Comparison of ENCODE assay signal across 12 cellular contexts in the genomic region with DNA sequence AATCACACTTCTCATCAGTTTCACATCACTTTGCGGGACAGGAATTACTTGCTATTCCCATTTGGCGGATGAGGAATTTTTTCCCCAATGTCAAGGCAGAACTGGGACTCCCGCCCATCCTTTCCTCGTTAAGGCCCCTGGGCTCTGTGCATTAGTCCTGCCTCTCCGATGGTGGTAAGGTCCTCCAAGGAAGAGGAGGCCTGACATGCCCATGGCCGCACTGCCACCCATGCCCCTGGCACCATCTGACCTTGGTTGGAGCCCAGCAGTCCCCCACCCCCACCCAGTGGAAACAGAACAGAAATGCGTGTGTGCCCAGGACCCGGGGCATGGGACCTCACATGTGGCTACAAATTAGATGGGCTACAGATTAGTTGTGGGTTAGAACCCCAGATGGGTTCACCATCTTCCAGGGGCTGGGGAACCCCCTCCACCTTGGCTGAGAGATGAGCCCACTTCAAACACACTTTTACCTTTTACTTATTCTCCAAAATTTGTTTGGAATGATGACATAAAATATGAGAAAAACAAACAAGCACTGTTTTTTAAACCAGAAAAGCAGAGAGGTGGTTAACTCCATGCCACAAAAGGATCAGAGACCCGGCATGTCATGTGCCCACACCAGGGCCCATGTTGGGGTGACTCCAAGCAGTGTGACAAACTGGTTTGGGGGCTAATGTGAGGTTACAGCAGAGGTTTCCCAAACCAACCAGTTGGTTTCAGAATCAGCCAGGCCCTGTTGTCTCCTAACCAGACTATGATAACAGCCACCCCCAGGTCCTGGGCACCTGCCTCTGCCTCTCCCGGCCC. TPM values are rescaled to one million over a fixed set of nuclear protein-coding genes. Genes with fewer than 3 reads are reported as not detected.
A peak's percentile ranks its signal among the peaks of the same experiment; 100 is the strongest.
DNase-seq lines count a peak whose midpoint lies in the region; ATAC-seq and TF ChIP-seq lines count a peak whose summit lies in the region.
"Had no signal": no experiment of that assay in that cellular context is flagged by ENCODE, and none has a peak within 500 bp of the region (broad histone marks: within the 10 kb centered on the region; RNA-seq: fewer than 3 reads in every experiment).

No MANE protein-coding gene starts in this region.

- CTCF ChIA-PET in CD8-positive, alpha-beta T cell (lab: Charles Lee), result interaction anchor here (1.0 to 22.6 kb wide), 5 partner anchors 9 to 47 kb away, joined by 3 to 775 read pairs (median 4); a partner anchor contains a TSS

- H3K4me1 Mint-ChIP-seq in CD8-positive, alpha-beta T cell (ENCODE audit: low read depth), result peaks cover 86% of the 10 kb centered on the region
- peaks cover 73% of the 10 kb centered on the region for H3K4me1 Mint-ChIP-seq in activated T-cell treated with anti-CD3 and anti-CD28 coated beads, Interleukin-2, amount 50 U/mL, for 4 hours (ENCODE audit: low read depth)
- H3K4me1 Mint-ChIP-seq in naive thymus-derived CD8-positive, alpha-beta T cell, result peaks cover 50 to 88% (median 80%) of the 10 kb centered on the region in 4 donors

- H3K4me1 ChIP-seq in CD8-positive, alpha-beta T cell (ENCODE audit: insufficient read depth, low read length), result peaks cover 70% of the 10 kb centered on the region
- H3K4me1 ChIP-seq in adrenal gland (replicated peaks in 1 of 2) (no peaks in the 10 kb centered on the region), esophagus squamous epithelium (peaks cover 0 to 5% (median 0%) of the 10 kb centered on the region in 3 donors)
- H3K4me1 ChIP-seq: esophagus muscularis mucosa had no signal

- peaks cover 4% of the 10 kb centered on the region for H3K9me3 Mint-ChIP-seq in CD8-positive, alpha-beta T cell
- peaks cover 6% of the 10 kb centered on the region for H3K9me3 Mint-ChIP-seq in activated T-cell treated with anti-CD3 and anti-CD28 coated beads, Interleukin-2, amount 50 U/mL, for 4 hours
- H3K9me3 Mint-ChIP-seq in naive thymus-derived CD8-positive, alpha-beta T cell, result peaks cover 0 to 5% (median 0%) of the 10 kb centered on the region in 9 donors

- H3K9me3 ChIP-seq in CD8-positive, alpha-beta T cell (ENCODE audit: low read length), result no peaks in the 10 kb centered on the region
- H3K9me3 ChIP-seq in adrenal gland (replicated peaks in 1 of 3) (no peaks in the 10 kb centered on the region), esophagus squamous epithelium (no peaks in the 10 kb centered on the region)

- intact Hi-C loops in CD8-positive, alpha-beta T cell (cut with DNase I, micrococcal nuclease), result loop anchor here (1.0 kb wide), 2 partner anchors 10 to 11 kb away; a partner anchor contains a TSS
- intact Hi-C loops in adrenal gland (cut with DNase I) (no loop called here), esophagus squamous epithelium (cut with DNase I) (no loop called here)

- no peak overlapping the region for H3K4me3 ChIP-seq in CD8-positive, alpha-beta T cell (ENCODE audit: low read depth, low read length)
- no peak overlapping the region for H3K4me3 ChIP-seq in adrenal gland
- no peak overlapping the region for H3K4me3 ChIP-seq in esophagus squamous epithelium
- H3K4me3 ChIP-seq: esophagus muscularis mucosa had no signal

- TF ChIP-seq POLR2A in adrenal gland (IDR thresholded peaks at IDR 0.05), result no peak
- TF ChIP-seq POLR2A in esophagus squamous epithelium (IDR thresholded peaks at IDR 0.05), result no peak

- no peak for TF ChIP-seq CTCF in CD8-positive, alpha-beta T cell (IDR thresholded peaks at IDR 0.05)
- TF ChIP-seq CTCF in GM20000 (IDR thresholded peaks at IDR 0.05; ENCODE audit: extremely low read depth, missing control alignments) (no peak), adrenal gland (IDR thresholded peaks at IDR 0.05) (no peak), esophagus squamous epithelium (IDR thresholded peaks at IDR 0.05) (no peak)

- H3K4me3 Mint-ChIP-seq in CD8-positive, alpha-beta T cell, result peak overlapping the region; percentile 55
- peak overlapping the region; percentile 74 for H3K4me3 Mint-ChIP-seq in activated T-cell treated with anti-CD3 and anti-CD28 coated beads, Interleukin-2, amount 50 U/mL, for 4 hours
- H3K4me3 Mint-ChIP-seq in naive thymus-derived CD8-positive, alpha-beta T cell, result peak overlapping the region in 8 of 10 donors; percentile 36 to 79 (median 68)

- H3K36me3 Mint-ChIP-seq in CD8-positive, alpha-beta T cell, result no peaks in the 10 kb centered on the region
- no peaks in the 10 kb centered on the region for H3K36me3 Mint-ChIP-seq in activated T-cell treated with anti-CD3 and anti-CD28 coated beads, Interleukin-2, amount 50 U/mL, for 4 hours (ENCODE audit: insufficient read depth)
- H3K36me3 Mint-ChIP-seq in naive thymus-derived CD8-positive, alpha-beta T cell, result no peaks in the 10 kb centered on the region

- DNase-seq in CD8-positive, alpha-beta T cell, result peak in 3 of 7 experiments; percentile 14 to 77 (median 64)
- DNase-seq in GM20000 (ENCODE audit: low spot score) (peak; percentile 22), adrenal gland (no peak), esophagus squamous epithelium (lab: John Stamatoyannopoulos, UW) (no peak), NCI-H1436 treated with DMSO at 0.1 percent for 48 hours (lab: John Stamatoyannopoulos, UW) (no peak), NCI-H446 treated with DMSO at 0.1 percent for 48 hours (lab: John Stamatoyannopoulos, UW) (no peak)
- no peak for DNase-seq in activated T-cell treated with anti-CD3 and anti-CD28 coated beads, Interleukin-2, amount 50 U/mL, for 4 hours
- peak in 7 of 10 donors; percentile 35 to 57 (median 49) for DNase-seq in naive thymus-derived CD8-positive, alpha-beta T cell
- DNase-seq: NCI-H510A had no signal

- H3K36me3 ChIP-seq in CD8-positive, alpha-beta T cell (ENCODE audit: insufficient read depth, low read length), result no peaks in the 10 kb centered on the region
- H3K36me3 ChIP-seq in adrenal gland (replicated peaks in 1 of 2) (no peaks in the 10 kb centered on the region), esophagus squamous epithelium (no peaks in the 10 kb centered on the region)
- H3K36me3 ChIP-seq: esophagus muscularis mucosa had no signal

- H3K27ac Mint-ChIP-seq in CD8-positive, alpha-beta T cell, result peak overlapping the region; percentile 92
- H3K27ac Mint-ChIP-seq in naive thymus-derived CD8-positive, alpha-beta T cell, result peak overlapping the region; percentile 81 to 93 (median 88)

- H3K27me3 Mint-ChIP-seq in CD8-positive, alpha-beta T cell (ENCODE audit: low read depth), result no peaks in the 10 kb centered on the region
- no peaks in the 10 kb centered on the region for H3K27me3 Mint-ChIP-seq in activated T-cell treated with anti-CD3 and anti-CD28 coated beads, Interleukin-2, amount 50 U/mL, for 4 hours (ENCODE audit: low read depth)
- no peaks in the 10 kb centered on the region for H3K27me3 Mint-ChIP-seq in naive thymus-derived CD8-positive, alpha-beta T cell

- POLR2A ChIA-PET in CD8-positive, alpha-beta T cell (lab: Charles Lee), result interaction anchor here (0.7 to 4.2 kb wide), 2 partner anchors 11 to 52 kb away, joined by 3 to 70 read pairs; a partner anchor contains a TSS
- POLR2A ChIA-PET in naive thymus-derived CD8-positive, alpha-beta T cell (lab: Charles Lee), result interaction anchor here (0.7 to 15.0 kb wide), 3 partner anchors 8 to 104 kb away, joined by 3 to 373 read pairs (median 4); a partner anchor contains a TSS

- no peak overlapping the region for H3K27ac ChIP-seq in CD8-positive, alpha-beta T cell (ENCODE audit: low read depth, low read length)
- H3K27ac ChIP-seq in adrenal gland (no peak overlapping the region), esophagus squamous epithelium (no peak overlapping the region)
- H3K27ac ChIP-seq: esophagus muscularis mucosa had no signal

- H3K27me3 ChIP-seq in CD8-positive, alpha-beta T cell (ENCODE audit: insufficient read depth, low read length), result no peaks in the 10 kb centered on the region
- H3K27me3 ChIP-seq in adrenal gland, result no peaks in the 10 kb centered on the region
- peaks cover 0 to 23% (median 0%) of the 10 kb centered on the region in 4 donors for H3K27me3 ChIP-seq in esophagus squamous epithelium

- peak; percentile 48 for ATAC-seq in CD8-positive, alpha-beta T cell
- peak; percentile 54 to 55 for ATAC-seq in activated T-cell treated with anti-CD3 and anti-CD28 coated beads, Interleukin-2, amount 50 U/mL, for 4 hours
- ATAC-seq in naive thymus-derived CD8-positive, alpha-beta T cell, result peak; percentile 45 to 56
- ATAC-seq: Right ventricle myocardium inferior had no signal

- WGBS in adrenal gland, 4 donors, result 87 to 89% (median 89%) methylated on average over 10 of the region's 10 CpGs
- WGBS in esophagus squamous epithelium, 2 donors, result 67 to 83% methylated on average over 6 to 7 of the region's 10 CpGs

RNA-seq across cellular contexts. Expression of a gene that starts 11.0 kb away (rescaled TPM):
- 1,000 to 10,000 TPM; 1,304 to 1,350 TPM for total RNA-seq in CD8-positive, alpha-beta T cell
- total RNA-seq in activated T-cell treated with anti-CD3 and anti-CD28 coated beads, Interleukin-2, amount 50 U/mL, for 4 hours, result 100 to 1,000 TPM; 365 to 525 (median 419) TPM
- total RNA-seq in naive thymus-derived CD8-positive, alpha-beta T cell, result 10 to 100 TPM; 31.5 to 36.5 TPM
- polyA plus RNA-seq in naive thymus-derived CD8-positive, alpha-beta T cell, result 100 to 1,000 TPM in 1 of 3 donors, 10 to 100 TPM in 2; 24.3 to 459 (median 60.7) TPM
- total RNA-seq in adrenal gland (1 to 10 TPM in 7 of 8 donors, under 1 TPM in 1; 0.97 to 4.7 (median 2.3) TPM), esophagus squamous epithelium (10 to 100 TPM in 1 of 4 donors, 1 to 10 TPM in 3; 1.5 to 10.3 (median 5.6) TPM)
- polyA plus RNA-seq in adrenal gland, result 1 to 10 TPM in 2 of 3 donors, under 1 TPM in 1; 0.48 to 2.4 (median 1.9) TPM

RNA-seq across cellular contexts. Expression of a gene that starts 17.9 kb away (rescaled TPM):
- 10 to 100 TPM; 16.6 to 17.5 TPM for total RNA-seq in CD8-positive, alpha-beta T cell
- 1 to 10 TPM; 2.3 to 3.0 (median 2.8) TPM for total RNA-seq in activated T-cell treated with anti-CD3 and anti-CD28 coated beads, Interleukin-2, amount 50 U/mL, for 4 hours
- 1 to 10 TPM; 5.3 to 6.8 TPM for total RNA-seq in naive thymus-derived CD8-positive, alpha-beta T cell
- polyA plus RNA-seq in naive thymus-derived CD8-positive, alpha-beta T cell, result under 1 TPM in 2 of 3 donors, not detected in 1; 0.50 to 0.64 TPM
- total RNA-seq in adrenal gland, result not detected
- not detected for polyA plus RNA-seq in adrenal gland
- under 1 TPM in 2 of 4 donors, not detected in 2; 0.30 to 0.53 TPM for total RNA-seq in esophagus squamous epithelium
- total RNA-seq: esophagus muscularis mucosa, Right ventricle myocardium inferior, skeletal muscle tissue had no signal

RNA-seq across cellular contexts. Expression of a gene that starts 39.8 kb away (rescaled TPM):
- total RNA-seq in CD8-positive, alpha-beta T cell, result 1 to 10 TPM; 2.0 TPM
- under 1 TPM; 0.40 to 0.57 (median 0.40) TPM for total RNA-seq in activated T-cell treated with anti-CD3 and anti-CD28 coated beads, Interleukin-2, amount 50 U/mL, for 4 hours
- total RNA-seq in naive thymus-derived CD8-positive, alpha-beta T cell, result under 1 TPM in 1 of 2 experiments, not detected in 1; 0.22 TPM
- not detected for polyA plus RNA-seq in naive thymus-derived CD8-positive, alpha-beta T cell
- 10 to 100 TPM in 1 of 8 donors, 1 to 10 TPM in 6, under 1 TPM in 1; 0.95 to 12.9 (median 4.3) TPM for total RNA-seq in adrenal gland
- polyA plus RNA-seq in adrenal gland, result 1 to 10 TPM; 1.2 to 5.5 (median 2.0) TPM
- 1 to 10 TPM in 1 of 4 donors, under 1 TPM in 2, not detected in 1; 0.04 to 1.2 (median 0.38) TPM for total RNA-seq in esophagus squamous epithelium

RNA-seq across cellular contexts. Expression of a gene that starts 52.4 kb away (rescaled TPM):
- total RNA-seq in CD8-positive, alpha-beta T cell, result 10 to 100 TPM; 75.3 to 85.1 TPM
- 100 to 1,000 TPM; 241 to 281 (median 267) TPM for total RNA-seq in activated T-cell treated with anti-CD3 and anti-CD28 coated beads, Interleukin-2, amount 50 U/mL, for 4 hours
- total RNA-seq in naive thymus-derived CD8-positive, alpha-beta T cell, result 10 to 100 TPM; 87.5 to 99.3 TPM
- polyA plus RNA-seq in naive thymus-derived CD8-positive, alpha-beta T cell, result 100 to 1,000 TPM; 114 to 143 (median 137) TPM
- 100 to 1,000 TPM; 145 to 209 (median 166) TPM for total RNA-seq in adrenal gland
- 100 to 1,000 TPM in 1 of 3 donors, 10 to 100 TPM in 2; 37.8 to 129 (median 45.9) TPM for polyA plus RNA-seq in adrenal gland
- total RNA-seq in esophagus squamous epithelium, result 100 to 1,000 TPM in 3 of 4 donors, 10 to 100 TPM in 1; 84.2 to 137 (median 111) TPM

Comparison
In these comparisons a context has a peak if more than half of its experiments do, and no peak if none do; other contexts are left out.
1. DNase-seq: peak in GM20000 (single experiment) and naive thymus-derived CD8-positive, alpha-beta T cell (7 of 10); none in activated T-cell treated with anti-CD3 and anti-CD28 coated beads, Interleukin-2, amount 50 U/mL, for 4 hours (single experiment), adrenal gland (0 of 7), esophagus squamous epithelium (single experiment), NCI-H1436 treated with DMSO at 0.1 percent for 48 hours (single experiment) and NCI-H446 treated with DMSO at 0.1 percent for 48 hours (single experiment).
2. RNA of a gene that starts 11.0 kb away (total RNA-seq): 1,304 to 1,350 TPM in CD8-positive, alpha-beta T cell and 365 to 525 TPM in activated T-cell treated with anti-CD3 and anti-CD28 coated beads, Interleukin-2, amount 50 U/mL, for 4 hours; 31.5 to 36.5 TPM in naive thymus-derived CD8-positive, alpha-beta T cell, 1.5 to 10.3 TPM in esophagus squamous epithelium and 0.97 to 4.7 TPM in adrenal gland; every median in the first group is over 4 times any median in the second.
3. intact Hi-C loops: an anchor here in CD8-positive, alpha-beta T cell (1.0 kb wide); none called in adrenal gland and esophagus squamous epithelium.
4. Peak in every context shown above with its lines, with median percentiles within 50 percentile points of each other: ATAC-seq and H3K4me3 Mint-ChIP-seq.